ENCODE assay signal across 18 cellular contexts in the genomic region with DNA sequence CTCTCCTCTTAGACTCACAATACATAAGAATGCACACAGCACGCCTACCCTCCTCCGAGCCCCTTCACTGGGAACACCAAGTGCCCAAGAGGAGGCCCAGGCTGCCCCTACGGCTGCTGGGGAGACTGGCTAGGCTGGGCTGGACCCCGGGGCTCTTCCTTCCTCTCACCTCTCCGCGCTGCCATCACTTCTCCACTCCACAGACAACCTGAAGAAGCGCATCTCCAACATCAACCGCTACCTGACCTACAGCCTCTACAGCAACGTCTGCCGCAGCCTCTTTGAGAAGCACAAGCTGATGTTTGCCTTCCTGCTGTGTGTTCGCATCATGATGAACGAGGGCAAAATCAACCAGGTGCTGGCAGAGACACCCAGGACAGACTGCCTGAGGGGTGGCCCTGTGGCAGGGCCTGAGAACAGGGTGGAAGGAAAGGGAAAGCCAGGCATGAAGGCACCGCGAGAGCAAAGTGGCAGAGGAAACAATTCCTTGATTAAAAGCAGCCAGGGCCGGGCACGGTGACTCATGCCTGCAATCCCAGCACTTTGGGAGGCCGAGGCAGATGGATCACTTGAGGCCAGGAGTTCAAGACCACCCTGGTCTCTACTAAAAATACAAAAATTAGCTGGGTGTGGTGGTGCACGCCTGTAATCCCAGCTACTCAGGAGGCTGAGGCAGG. TPM values are rescaled to one million over a fixed set of nuclear protein-coding genes. Genes with fewer than 3 reads are reported as not detected.
DNase-seq lines count a peak whose midpoint lies in the region; ATAC-seq, FAIRE-seq and TF ChIP-seq lines count a peak whose summit lies in the region.
"Had no signal": no experiment of that assay in that cellular context is flagged by ENCODE, and none has a peak within 500 bp of the region (broad histone marks: within the 10 kb centered on the region; RNA-seq: fewer than 3 reads in every experiment).

No MANE protein-coding gene starts in this region.

- H3K9ac ChIP-seq in IMR-90 (ENCODE audit: low read depth, low read length), result no peak overlapping the region

- in situ Hi-C loops in IMR-90 (cut with MboI; ENCODE audit: low sequenced_read_pairs), result no loop called here

- H3K56ac ChIP-seq in IMR-90 (ENCODE audit: extremely low read depth, insufficient read depth, low read length), result no peak overlapping the region

- peak; percentile 53 for DNase-seq in Right ventricle myocardium inferior (ENCODE audit: missing footprints)
- DNase-seq in Right ventricle myocardium superior, result no peak
- no peak for DNase-seq in IMR-90
- peak; percentile 74 for DNase-seq in chondrocyte (ENCODE audit: low spot score)
- peak; percentile 86 for DNase-seq in osteoblast (ENCODE audit: insufficient read length, low spot score, missing footprints)
- no peak for DNase-seq in RCC 7860 (ENCODE audit: low spot score)
- DNase-seq in effector CD8-positive, alpha-beta T cell (lab: John Stamatoyannopoulos, UW), result no peak
- DNase-seq in immature natural killer cell, result no peak
- DNase-seq: DMS153, GDM1, KBM-7, NCI-H1105, NCI-H1930, NCI-H2171, NCI-H774, PC-9 had no signal

- H3K4me1 Mint-ChIP-seq in chondrocyte (ENCODE audit: low read depth), result no peaks in the 10 kb centered on the region
- no peaks in the 10 kb centered on the region for H3K4me1 Mint-ChIP-seq in immature natural killer cell
- H3K4me1 Mint-ChIP-seq: B cell had no signal

- H3K4me2 ChIP-seq in IMR-90 (ENCODE audit: low read depth, low read length), result no peak overlapping the region
- H3K4me2 ChIP-seq in osteoblast (ENCODE audit: insufficient read depth, low read length), result no peak overlapping the region
- H3K4me2 ChIP-seq: PC-9 had no signal

- no peak for TF ChIP-seq POLR2A in IMR-90 (IDR thresholded peaks at IDR 0.05; ENCODE audit: low read depth, low read length)

- no peak overlapping the region for H2BK20ac ChIP-seq in IMR-90 (ENCODE audit: low read depth, low read length)

- H3K4me1 ChIP-seq in IMR-90 (ENCODE audit: control insufficient read depth, insufficient read depth, low read length), result no peaks in the 10 kb centered on the region
- no peaks in the 10 kb centered on the region for H3K4me1 ChIP-seq in osteoblast (ENCODE audit: insufficient read depth, low read length)

- BruUV-seq in IMR-90 (replicated peaks; lab: Mats Ljungman, UMichigan), result no TSS peak

- no peak for FAIRE-seq in RCC 7860 (lab: Jason Lieb, UNC)

- H2BK5ac ChIP-seq in IMR-90 (ENCODE audit: low read depth, low read length, poor library complexity, severe bottlenecking), result no peak overlapping the region

- H3K23ac ChIP-seq in IMR-90 (ENCODE audit: low read depth, low read length), result no peak overlapping the region

- H4K8ac ChIP-seq in IMR-90 (ENCODE audit: low read depth in 2 of 2, low read length in 2 of 2), result no peak overlapping the region

- peaks cover 1% of the 10 kb centered on the region; the same call in 1 of the 2 replicates for H3K36me3 ChIP-seq in IMR-90 (ENCODE audit: control insufficient read depth, insufficient read depth, low read length)
- H3K36me3 ChIP-seq in osteoblast (ENCODE audit: insufficient read depth, low read length), result no peaks in the 10 kb centered on the region

- no peak overlapping the region for H2AK9ac ChIP-seq in IMR-90 (replicated peaks; ENCODE audit: low read depth, low read length, poor library complexity)

- H3K4ac ChIP-seq in IMR-90 (ENCODE audit: low read depth, low read length), result no peak overlapping the region

- dilution Hi-C loops in IMR-90 (cut with HindIII; ENCODE audit: low sequenced_read_pairs, unreplicated experiment), result no loop called here

- no peak overlapping the region for H3K14ac ChIP-seq in IMR-90 (replicated peaks; ENCODE audit: low read depth, low read length)

- H4K91ac ChIP-seq in IMR-90 (ENCODE audit: insufficient read depth, low read depth, low read length), result no peak overlapping the region

- intact Hi-C loops in Right ventricle myocardium inferior (cut with DNase I) (no loop called here), Right ventricle myocardium superior (cut with DNase I) (no loop called here), IMR-90 (cut with micrococcal nuclease) (no loop called here)

- no peak overlapping the region for H2BK120ac ChIP-seq in IMR-90 (ENCODE audit: low read depth, low read length)

- ATAC-seq in Right ventricle myocardium inferior (no peak), Right ventricle myocardium superior (ENCODE audit: poor library complexity) (no peak), IMR-90 (ENCODE audit: low read depth) (no peak)

- TF ChIP-seq CTCF in IMR-90 (conservative IDR thresholded peaks at IDR 0.05; ENCODE audit: low read depth, low read length), result no peak
- no peak for TF ChIP-seq CTCF in chondrocyte (IDR thresholded peaks at IDR 0.05)
- no peak for TF ChIP-seq CTCF in osteoblast (IDR thresholded peaks at IDR 0.05; ENCODE audit: extremely low read depth, low read depth, low read length)

- H3K27me3 ChIP-seq in IMR-90 (ENCODE audit: control insufficient read depth, insufficient read depth, low read length) (no peaks in the 10 kb centered on the region; the same call in 1 of the 2 replicates), osteoblast (ENCODE audit: insufficient read depth, low read length) (no peaks in the 10 kb centered on the region)

- CTCF ChIA-PET in IMR-90 (lab: Yijun Ruan, JAX), result no interaction called here

- H3K4me3 Mint-ChIP-seq in chondrocyte (ENCODE audit: unreplicated experiment) (no peak overlapping the region), immature natural killer cell (no peak overlapping the region)
- H3K4me3 Mint-ChIP-seq: B cell had no signal

- no peaks in the 10 kb centered on the region for H3K9me3 Mint-ChIP-seq in chondrocyte (ENCODE audit: low read depth)
- no peaks in the 10 kb centered on the region for H3K9me3 Mint-ChIP-seq in immature natural killer cell

- H3K79me2 ChIP-seq in osteoblast (ENCODE audit: insufficient read depth, low read length), result no peaks in the 10 kb centered on the region

- no peak overlapping the region for H3K18ac ChIP-seq in IMR-90 (ENCODE audit: low read depth, low read length)

- H3K9me3 ChIP-seq in IMR-90 (ENCODE audit: control insufficient read depth, insufficient read depth, low read length), result no peaks in the 10 kb centered on the region
- no peaks in the 10 kb centered on the region for H3K9me3 ChIP-seq in osteoblast (ENCODE audit: low read depth, low read length)

- H4K20me1 ChIP-seq in IMR-90 (ENCODE audit: insufficient read depth, low read length) (no peaks in the 10 kb centered on the region; the same call in 1 of the 2 replicates), osteoblast (ENCODE audit: insufficient read depth, low read length) (no peaks in the 10 kb centered on the region)

- H3K27ac Mint-ChIP-seq in chondrocyte (ENCODE audit: unreplicated experiment), result no peak overlapping the region
- H3K27ac Mint-ChIP-seq in immature natural killer cell, result no peak overlapping the region
- H3K27ac Mint-ChIP-seq: B cell had no signal

- TF ChIP-seq RAD21 in IMR-90 (IDR thresholded peaks at IDR 0.05; ENCODE audit: low read length), result no peak

- POLR2A ChIA-PET in IMR-90 (lab: Charles Lee; ENCODE audit: unreplicated experiment), result no interaction called here

- H3K9me1 ChIP-seq in IMR-90 (ENCODE audit: insufficient read depth, low read length), result no peaks in the 10 kb centered on the region

- 69% methylated on average over 2 of the region's 18 CpGs; no CpG with 5 or more reads in 1 of the 2 experiments for WGBS in IMR-90 (ENCODE audit: extremely low coverage in 2 of 2, insufficient read length in 1 of 2), 2 experiments

- H2AK5ac ChIP-seq in IMR-90 (ENCODE audit: low read depth, low read length), result no peak overlapping the region

- no peak overlapping the region for H2BK15ac ChIP-seq in IMR-90 (ENCODE audit: low read depth, low read length)

- H4K5ac ChIP-seq in IMR-90 (ENCODE audit: low read depth, low read length), result no peak overlapping the region

- H3K4me3 ChIP-seq in IMR-90 (ENCODE audit: insufficient read depth, low read depth, low read length) (no peak overlapping the region), osteoblast (ENCODE audit: insufficient read depth, low read length) (no peak overlapping the region)
- H3K4me3 ChIP-seq: PC-9, SK-N-MC had no signal

- H3K27me3 Mint-ChIP-seq in chondrocyte (ENCODE audit: low read depth) (no peaks in the 10 kb centered on the region), immature natural killer cell (ENCODE audit: low read depth in 3 of 3) (peaks cover 0 to 6% (median 4%) of the 10 kb centered on the region in 3 donors)
- H3K27me3 Mint-ChIP-seq: B cell had no signal

- H3K79me1 ChIP-seq in IMR-90 (ENCODE audit: low read depth in 1 of 2, low read length in 2 of 2), result no peaks in the 10 kb centered on the region

- H3K27ac ChIP-seq in IMR-90 (ENCODE audit: insufficient read depth, low read length), result no peak overlapping the region
- H3K27ac ChIP-seq in osteoblast (ENCODE audit: low read depth, low read length), result no peak overlapping the region
- H3K27ac ChIP-seq: PC-9, SK-N-MC had no signal

- H3K36me3 Mint-ChIP-seq in chondrocyte (ENCODE audit: low read depth), result peaks cover 10% of the 10 kb centered on the region
- peaks cover 11 to 21% (median 15%) of the 10 kb centered on the region in 3 donors for H3K36me3 Mint-ChIP-seq in immature natural killer cell

- H2AFZ ChIP-seq in IMR-90 (replicated peaks; ENCODE audit: low read length, poor library complexity) (peak overlapping the region; percentile 43), osteoblast (ENCODE audit: low read length) (no peak overlapping the region)
- H2AFZ ChIP-seq: PC-9 had no signal

RNA-seq across cellular contexts. Expression of a gene that starts 16.5 kb away (rescaled TPM):
- total RNA-seq in Right ventricle myocardium inferior, result 53.3 TPM
- 46.2 TPM for total RNA-seq in Right ventricle myocardium superior
- total RNA-seq in IMR-90 (2012; rRNA removed), result 35.0 and 36.4 TPM in 2 replicates
- polyA plus RNA-seq in IMR-90 (2012; rRNA removed), result 48.6 and 55.2 TPM in 2 replicates
- 38.5 and 49.0 TPM in 2 replicates for polyA plus RNA-seq in IMR-90 (2012; cell fraction: cytosol; rRNA removed)
- polyA plus RNA-seq in IMR-90 (2012; cell fraction: nucleus; rRNA removed; ENCODE audit: low replicate concordance), result 163 and 234 TPM in 2 replicates
- 82.1 to 85.4 TPM (median 84.3 TPM) in 3 replicates for total RNA-seq in chondrocyte
- total RNA-seq in osteoblast, result 65.4 and 72.4 TPM in 2 replicates
- polyA plus RNA-seq in immature natural killer cell, result 10 to 100 TPM in 2 of 3 donors, 1 to 10 TPM in 1; 6.4 to 30.9 (median 13.4) TPM

RNA-seq across cellular contexts. Expression of a gene that starts 17.2 kb away (rescaled TPM):
- total RNA-seq in Right ventricle myocardium inferior (13.7 TPM), Right ventricle myocardium superior (16.8 TPM), IMR-90 (2012; rRNA removed) (2.5 and 2.9 TPM in 2 replicates), chondrocyte (5.1 to 7.1 TPM (median 5.5 TPM) in 3 replicates), osteoblast (8.8 and 10.9 TPM in 2 replicates)
- polyA plus RNA-seq in IMR-90 (2012; rRNA removed) (2.1 and 2.8 TPM in 2 replicates), immature natural killer cell (1 to 10 TPM; 4.2 to 9.4 (median 6.8) TPM)
- 0.81 and 1.0 TPM in 2 replicates for polyA plus RNA-seq in IMR-90 (2012; cell fraction: cytosol; rRNA removed)
- polyA plus RNA-seq in IMR-90 (2012; cell fraction: nucleus; rRNA removed; ENCODE audit: low replicate concordance), result 2.0 and 8.4 TPM in 2 replicates

RNA-seq across cellular contexts. Expression of a gene that starts 51.6 kb away (rescaled TPM):
- total RNA-seq in Right ventricle myocardium inferior, result 12.3 TPM
- total RNA-seq in Right ventricle myocardium superior, result 10.4 TPM
- total RNA-seq in IMR-90 (2012; rRNA removed), result not detected in 2 replicates
- polyA plus RNA-seq in IMR-90 (2012; rRNA removed), result 0.04 and 0.07 TPM in 2 replicates
- 0.01 and 0.07 TPM in 2 replicates for polyA plus RNA-seq in IMR-90 (2012; cell fraction: cytosol; rRNA removed)
- 0.01 and 0.03 TPM in 2 replicates for polyA plus RNA-seq in IMR-90 (2012; cell fraction: nucleus; rRNA removed; ENCODE audit: low replicate concordance)
- total RNA-seq in chondrocyte, result 0.17 TPM in 1 of 3 replicates, not detected in the others
- total RNA-seq in osteoblast, result under 0.01 TPM in 1 of 2 replicates, not detected in the other
- polyA plus RNA-seq in immature natural killer cell, result not detected

Comparison
In these comparisons a context has a peak if more than half of its experiments do, and no peak if none do; other contexts are left out.
1. DNase-seq: peak in Right ventricle myocardium inferior (single experiment), chondrocyte (single experiment) and osteoblast (single experiment); none in Right ventricle myocardium superior (single experiment), IMR-90 (single experiment), RCC 7860 (single experiment), effector CD8-positive, alpha-beta T cell (single experiment) and immature natural killer cell (0 of 3).